8 cellular contexts compared by ENCODE assay signal in the genomic region with DNA sequence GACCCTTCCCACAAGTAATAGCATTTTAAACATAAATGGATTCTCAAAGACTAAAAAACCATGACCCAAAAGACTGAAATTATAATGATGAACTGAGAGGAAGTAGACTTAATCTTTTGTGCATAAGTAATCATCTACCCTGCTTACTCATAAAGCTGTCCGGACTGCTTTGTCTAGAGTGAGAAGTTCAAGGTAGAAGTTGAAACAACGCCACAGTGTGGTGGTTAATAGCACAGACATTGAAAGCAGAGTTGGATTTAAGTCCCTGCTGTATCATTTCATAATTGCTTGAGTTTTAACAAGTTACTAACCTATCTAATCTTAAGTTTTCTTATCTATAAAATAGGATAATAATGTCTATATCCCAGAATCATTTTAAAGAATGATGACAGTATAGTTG.
DNase-seq lines count a peak whose midpoint lies in the region; ATAC-seq, FAIRE-seq and TF ChIP-seq lines count a peak whose summit lies in the region.

No MANE protein-coding gene starts in this region.

- H3K27me3 ChIP-seq in hepatocyte: no peaks in the 10 kb centered on the region

- TF ChIP-seq CTCF in hepatocyte (IDR thresholded peaks at IDR 0.05; ENCODE audit: poor library complexity): peak; percentile 58

- H3K9me2 ChIP-seq in hepatocyte (replicated peaks; ENCODE audit: insufficient read depth): no peaks in the 10 kb centered on the region

- no peaks in the 10 kb centered on the region for H3K36me3 ChIP-seq in hepatocyte (replicated peaks; ENCODE audit: insufficient read depth, low read depth)

- ATAC-seq in HG03175 (IDR thresholded peaks at IDR 0.05; ENCODE audit: unreplicated experiment): peak; percentile 66
- no peak for ATAC-seq in GM21737 (IDR thresholded peaks at IDR 0.05; ENCODE audit: unreplicated experiment)
- ATAC-seq in HG02938 (IDR thresholded peaks at IDR 0.05; ENCODE audit: unreplicated experiment): no peak
- no peak for ATAC-seq in HG03139 (IDR thresholded peaks at IDR 0.05; ENCODE audit: unreplicated experiment)

- DNase-seq in DMS53 (lab: John Stamatoyannopoulos, UW): peak; percentile 66
- DNase-seq in RCC 7860 (ENCODE audit: low spot score): peak; percentile 9
- DNase-seq in hepatocyte (ENCODE audit: low spot score): peak; percentile 63
- no peak for DNase-seq in NCI-H774 (lab: John Stamatoyannopoulos, UW)

- WGBS in hepatocyte (ENCODE audit: low lambda C conversion rate, missing lambda C conversion rate): 21% methylated on average over 2 of the region's 2 CpGs

- no peaks in the 10 kb centered on the region for H4K20me1 ChIP-seq in hepatocyte (ENCODE audit: insufficient read depth, poor library complexity, severe bottlenecking)

- FAIRE-seq in RCC 7860 (lab: Jason Lieb, UNC): no peak

- H3K4me3 ChIP-seq in hepatocyte: no peak overlapping the region

- no peak overlapping the region for H3K27ac ChIP-seq in hepatocyte

- no peak overlapping the region for H2AFZ ChIP-seq in hepatocyte

- H3K4me1 ChIP-seq in hepatocyte (ENCODE audit: insufficient read depth): no peaks in the 10 kb centered on the region

- H3K79me2 ChIP-seq in hepatocyte: no peaks in the 10 kb centered on the region

- no peaks in the 10 kb centered on the region for H3K9me3 ChIP-seq in hepatocyte (ENCODE audit: low read depth)

- H3K4me2 ChIP-seq in hepatocyte: no peak overlapping the region
